Comparison of ENCODE assay signal across 1 cellular context in genomic region chrX:73943900-73944581, GRCh38.
TF ChIP-seq lines count a peak whose summit lies in the region.

No MANE protein-coding gene starts in this region.

TF ChIP-seq in HepG2, 621 proteins besides CTCF, POLR2A, EP300 and RAD21 (continued from another document and continues in another):
- no peak; the same call in 1 of the 2 replicates for TF ChIP-seq BRF2 (CRISPR knock-in tag; IDR thresholded peaks at IDR 0.05)
- peak; percentile 77; the same call in 1 of the 2 replicates for TF ChIP-seq MAX (IDR thresholded peaks at IDR 0.05)
- no peak; the same call in 1 of the 2 replicates for TF ChIP-seq ZNF264 (CRISPR knock-in tag; IDR thresholded peaks at IDR 0.05)
- peak; percentile 58; the same call in 1 of the 2 replicates for TF ChIP-seq ESRRA (CRISPR knock-in tag; IDR thresholded peaks at IDR 0.05; ENCODE audit: low read depth)
- TF ChIP-seq SIN3A (IDR thresholded peaks at IDR 0.05; ENCODE audit: borderline replicate concordance, low read depth, low read length), result peak; percentile 58; the same call in 1 of the 2 replicates
- peak; percentile 95 for TF ChIP-seq GATAD1 (CRISPR knock-in tag; IDR thresholded peaks at IDR 0.05)
- no peak for TF ChIP-seq MED13 (CRISPR knock-in tag; IDR thresholded peaks at IDR 0.05)
- no peak for TF ChIP-seq THYN1 (CRISPR knock-in tag; IDR thresholded peaks at IDR 0.05; ENCODE audit: borderline replicate concordance, low read depth)
- TF ChIP-seq ZZZ3 (CRISPR knock-in tag; IDR thresholded peaks at IDR 0.05; ENCODE audit: borderline replicate concordance), result peak; percentile 86; the same call in 1 of the 2 replicates
- peak; percentile 71; the same call in 1 of the 2 replicates for TF ChIP-seq RXRB (CRISPR knock-in tag; IDR thresholded peaks at IDR 0.05; ENCODE audit: borderline replicate concordance)
- TF ChIP-seq CSRNP1 (CRISPR knock-in tag; IDR thresholded peaks at IDR 0.05), result 0 out of 2 replicates have a peak, but pooled peaks have one; percentile 32
- peak; percentile 55; the same call in 1 of the 2 replicates for TF ChIP-seq GFI1 (CRISPR knock-in tag; IDR thresholded peaks at IDR 0.05; ENCODE audit: borderline replicate concordance)
- TF ChIP-seq GLMP (CRISPR knock-in tag; IDR thresholded peaks at IDR 0.05; ENCODE audit: borderline replicate concordance), result no peak
- no peak for TF ChIP-seq NFE2 (CRISPR knock-in tag; IDR thresholded peaks at IDR 0.05)
- TF ChIP-seq ZNF883 (CRISPR knock-in tag; IDR thresholded peaks at IDR 0.05; ENCODE audit: not compliant biosample characterization), result no peak
- no peak for TF ChIP-seq SKIL (CRISPR knock-in tag; IDR thresholded peaks at IDR 0.05; ENCODE audit: borderline replicate concordance)
- TF ChIP-seq ZNF629 (CRISPR knock-in tag; conservative IDR thresholded peaks at IDR 0.05), result no peak; the same call in 1 of the 2 replicates
- peak; percentile 77; the same call in 1 of the 2 replicates for TF ChIP-seq ZNF564 (CRISPR knock-in tag; IDR thresholded peaks at IDR 0.05)
- no peak for TF ChIP-seq HINFP (CRISPR knock-in tag; IDR thresholded peaks at IDR 0.05; ENCODE audit: low read depth)
- peak; percentile 94 for TF ChIP-seq YY1 (IDR thresholded peaks at IDR 0.05; ENCODE audit: insufficient read depth, insufficient replicate concordance, low read depth, low read length)
- no peak for TF ChIP-seq ZNF335 (CRISPR knock-in tag; IDR thresholded peaks at IDR 0.05)
- no peak for TF ChIP-seq FOXA1 (IDR thresholded peaks at IDR 0.05)
- peak; percentile 70 for TF ChIP-seq FOXA1 (CRISPR knock-in tag; IDR thresholded peaks at IDR 0.05)
- no peak for TF ChIP-seq ATF6 (CRISPR knock-in tag; conservative IDR thresholded peaks at IDR 0.05)
- peak; percentile 74 for TF ChIP-seq MED1 (CRISPR knock-in tag; IDR thresholded peaks at IDR 0.05)
- no peak for TF ChIP-seq SRSF4 (IDR thresholded peaks at IDR 0.05; ENCODE audit: low read depth, low read length, poor library complexity, severe bottlenecking)
- 0 out of 2 replicates have a peak, but pooled peaks have one; percentile 36 for TF ChIP-seq MXD3 (CRISPR knock-in tag; IDR thresholded peaks at IDR 0.05)
- TF ChIP-seq ZBED4 (CRISPR knock-in tag; IDR thresholded peaks at IDR 0.05; ENCODE audit: borderline replicate concordance), result peak; percentile 63; the same call in 1 of the 2 replicates
- peak; percentile 56 for TF ChIP-seq BCL6 (CRISPR knock-in tag; IDR thresholded peaks at IDR 0.05)
- 0 out of 2 replicates have a peak, but pooled peaks have one; percentile 80 for TF ChIP-seq ZNF616 (CRISPR knock-in tag; IDR thresholded peaks at IDR 0.05; ENCODE audit: low read depth)
- TF ChIP-seq PRMT3 (CRISPR knock-in tag; IDR thresholded peaks at IDR 0.05; ENCODE audit: borderline replicate concordance, low read depth), result no peak
- TF ChIP-seq ETV5 (CRISPR knock-in tag; IDR thresholded peaks at IDR 0.05; ENCODE audit: borderline replicate concordance), result peak; percentile 64; the same call in 1 of the 2 replicates
- TF ChIP-seq ZNF253 (CRISPR knock-in tag; IDR thresholded peaks at IDR 0.05; ENCODE audit: borderline replicate concordance), result no peak
- 0 out of 2 replicates have a peak, but pooled peaks have one; percentile 18 for TF ChIP-seq ZNF205 (CRISPR knock-in tag; IDR thresholded peaks at IDR 0.05)
- no peak for TF ChIP-seq NCOA5 (CRISPR knock-in tag; IDR thresholded peaks at IDR 0.05)
- 0 out of 2 replicates have a peak, but pooled peaks have one; percentile 37 for TF ChIP-seq SNAPC4 (CRISPR knock-in tag; IDR thresholded peaks at IDR 0.05)
- peak; percentile 52 for TF ChIP-seq ZNF143 (CRISPR knock-in tag; IDR thresholded peaks at IDR 0.05)
- TF ChIP-seq GLI4 (CRISPR knock-in tag; IDR thresholded peaks at IDR 0.05; ENCODE audit: borderline replicate concordance), result no peak
- peak; percentile 77 for TF ChIP-seq PTBP1 (IDR thresholded peaks at IDR 0.05; ENCODE audit: low read depth, low read length, poor library complexity, severe bottlenecking)
- TF ChIP-seq CBFB (CRISPR knock-in tag; IDR thresholded peaks at IDR 0.05), result peak; percentile 86
- TF ChIP-seq RBAK (CRISPR knock-in tag; IDR thresholded peaks at IDR 0.05), result 0 out of 2 replicates have a peak, but pooled peaks have one; percentile 49
- TF ChIP-seq DNMT1 (CRISPR knock-in tag; IDR thresholded peaks at IDR 0.05), result peak; percentile 91; the same call in 1 of the 2 replicates
